26 cellular contexts compared by ENCODE assay signal in genomic region chr19:6098574-6098973, GRCh38. TPM values are rescaled to one million over a fixed set of nuclear protein-coding genes. Genes with fewer than 3 reads are reported as not detected.
DNase-seq lines count a peak whose midpoint lies in the region; ATAC-seq and TF ChIP-seq lines count a peak whose summit lies in the region.
"Had no signal": no experiment of that assay in that cellular context is flagged by ENCODE, and none has a peak within 500 bp of the region (broad histone marks: within the 10 kb centered on the region; RNA-seq: fewer than 3 reads in every experiment).

No MANE protein-coding gene starts in this region.

- H3K79me2 ChIP-seq in GM23248 (ENCODE audit: insufficient read depth) = peaks cover 57% of the 10 kb centered on the region

- H3K36me3 ChIP-seq in GM23248 (ENCODE audit: low read depth) = no peaks in the 10 kb centered on the region
- no peaks in the 10 kb centered on the region for H3K36me3 ChIP-seq in esophagus muscularis mucosa
- H3K36me3 ChIP-seq in subcutaneous abdominal adipose tissue (ENCODE audit: control insufficient read depth in 5 of 5, insufficient read depth in 5 of 5, low read length in 5 of 5) = no peaks in the 10 kb centered on the region
- no peaks in the 10 kb centered on the region for H3K36me3 ChIP-seq in Caco-2 (ENCODE audit: control insufficient read depth, insufficient read depth, low read length)

- no peak overlapping the region for H3K4me3 Mint-ChIP-seq in Caco-2 (ENCODE audit: unreplicated experiment)
- H3K4me3 Mint-ChIP-seq: activated CD4-positive, alpha-beta memory T cell treated with anti-CD3 and anti-CD28 coated beads, Interleukin-2, amount 10 ng/mL, durations not matched to agents 7 days and 5 days; activated T-cell treated with anti-CD3 and anti-CD28 coated beads, Interleukin-2, amount 50 U/mL, for 24 hours; CD4-positive, alpha-beta T cell; T-helper 17 cell had no signal

- peaks cover 35% of the 10 kb centered on the region for H3K4me1 ChIP-seq in GM23248 (ENCODE audit: insufficient read depth)
- H3K4me1 ChIP-seq in esophagus muscularis mucosa = peaks cover 45 to 92% (median 90%) of the 10 kb centered on the region in 4 donors
- peaks cover 10 to 44% (median 37%) of the 10 kb centered on the region in 5 donors for H3K4me1 ChIP-seq in subcutaneous abdominal adipose tissue (ENCODE audit: control insufficient read depth in 5 of 5, insufficient read depth in 5 of 5, low read length in 5 of 5)
- no peaks in the 10 kb centered on the region for H3K4me1 ChIP-seq in Caco-2

- ATAC-seq in HG03342 (IDR thresholded peaks at IDR 0.05; ENCODE audit: unreplicated experiment) (no peak), HG03139 (IDR thresholded peaks at IDR 0.05; ENCODE audit: unreplicated experiment) (no peak)
- ATAC-seq: body of pancreas, mucosa of descending colon, T-helper 17 cell had no signal

- H3K9me3 Mint-ChIP-seq in Caco-2 (ENCODE audit: unreplicated experiment) = no peaks in the 10 kb centered on the region
- H3K9me3 Mint-ChIP-seq: activated CD4-positive, alpha-beta memory T cell treated with anti-CD3 and anti-CD28 coated beads, Interleukin-2, amount 10 ng/mL, durations not matched to agents 7 days and 5 days had no signal

- WGBS in GM23248 (ENCODE audit: low coverage in 1 of 2, low lambda C conversion rate in 2 of 2, missing lambda C conversion rate in 2 of 2), 2 experiments = 29 to 35% methylated on average over 5 of the region's 5 CpGs
- 31% methylated on average over 5 of the region's 5 CpGs for WGBS in esophagus muscularis mucosa

- H4K20me1 ChIP-seq in GM23248 (ENCODE audit: insufficient read depth) = no peaks in the 10 kb centered on the region

- H3K4me1 Mint-ChIP-seq in Caco-2 (ENCODE audit: low read depth, unreplicated experiment) = no peaks in the 10 kb centered on the region

- TF ChIP-seq CTCF in esophagus muscularis mucosa (IDR thresholded peaks at IDR 0.05) (no peak), Caco-2 (IDR thresholded peaks at IDR 0.05; ENCODE audit: insufficient read depth in 1 of 2, low read depth in 1 of 2, low read length in 1 of 2, severe bottlenecking in 1 of 2, unreplicated experiment in 1 of 2) (no peak)

- in situ Hi-C loops in GM23248 (cut with MboI) = no loop called here

- intact Hi-C loops in esophagus muscularis mucosa (cut with DNase I) = no loop called here
- intact Hi-C loops in Caco-2 (cut with micrococcal nuclease; ENCODE audit: unreplicated experiment) = no loop called here

- H3K27ac ChIP-seq in GM23248 (peak overlapping the region; percentile 7; the same call in 1 of the 2 replicates), esophagus muscularis mucosa (replicated peaks in 1 of 4) (peak overlapping the region; percentile 89 to 96 (median 91)), subcutaneous abdominal adipose tissue (ENCODE audit: low read depth, low read length) (peak overlapping the region; percentile 94)
- H3K27ac ChIP-seq: body of pancreas had no signal

- H3K36me3 Mint-ChIP-seq in Caco-2 (ENCODE audit: insufficient read depth, unreplicated experiment) = peaks cover 2% of the 10 kb centered on the region

- peak overlapping the region; percentile 14; the same call in 1 of the 2 replicates for H3K9ac ChIP-seq in GM23248
- peak overlapping the region in 3 of 5 donors; percentile 31 to 70 (median 54) for H3K9ac ChIP-seq in subcutaneous abdominal adipose tissue (ENCODE audit: low read length in 5 of 5)

- peaks cover 22% of the 10 kb centered on the region for H3F3A ChIP-seq in GM23248 (ENCODE audit: insufficient read depth)

- CTCF ChIA-PET in Caco-2 (lab: Charles Lee) = interaction anchor here (0.9 to 1.1 kb wide), 2 partner anchors 42 to 295 kb away, joined by 3 read pairs; no protein-coding TSS in a partner anchor

- no peak overlapping the region for H3K27ac Mint-ChIP-seq in Caco-2 (ENCODE audit: unreplicated experiment)
- H3K27ac Mint-ChIP-seq: activated CD4-positive, alpha-beta memory T cell treated with anti-CD3 and anti-CD28 coated beads, Interleukin-2, amount 10 ng/mL, durations not matched to agents 7 days and 5 days; activated T-cell treated with anti-CD3 and anti-CD28 coated beads, Interleukin-2, amount 50 U/mL, for 24 hours; CD4-positive, alpha-beta T cell; T-helper 17 cell had no signal

- H3K4me2 ChIP-seq in GM23248 (ENCODE audit: unreplicated experiment) = no peak overlapping the region

- no peaks in the 10 kb centered on the region for H3K27me3 Mint-ChIP-seq in Caco-2 (ENCODE audit: insufficient read depth, unreplicated experiment)
- H3K27me3 Mint-ChIP-seq: activated CD4-positive, alpha-beta memory T cell treated with anti-CD3 and anti-CD28 coated beads, Interleukin-2, amount 10 ng/mL, durations not matched to agents 7 days and 5 days; activated T-cell treated with anti-CD3 and anti-CD28 coated beads, Interleukin-2, amount 50 U/mL, for 24 hours; CD4-positive, alpha-beta T cell; T-helper 17 cell had no signal

- no peak for TF ChIP-seq EP300 in esophagus muscularis mucosa (IDR thresholded peaks at IDR 0.05)

- H3K9me3 ChIP-seq in GM23248 (ENCODE audit: low read depth) (no peaks in the 10 kb centered on the region), esophagus muscularis mucosa (no peaks in the 10 kb centered on the region), subcutaneous abdominal adipose tissue (ENCODE audit: control insufficient read depth in 5 of 5, low read length in 5 of 5) (no peaks in the 10 kb centered on the region), Caco-2 (no peaks in the 10 kb centered on the region)
- H3K9me3 ChIP-seq: body of pancreas, mucosa of descending colon had no signal

- no TSS peak for BruUV-seq in Caco-2 (replicated peaks; lab: Mats Ljungman, UMichigan)

- H3K9me2 ChIP-seq in GM23248 (ENCODE audit: insufficient read depth) = no peaks in the 10 kb centered on the region

- TF ChIP-seq POLR2A in esophagus muscularis mucosa (IDR thresholded peaks at IDR 0.05; ENCODE audit: low read depth) (no peak), erythroblast (IDR thresholded peaks at IDR 0.05; ENCODE audit: low read length) (no peak)

- DNase-seq in GM23248 (peak; percentile 41), esophagus muscularis mucosa (ENCODE audit: extremely low spot score) (no peak), medulla oblongata (ENCODE audit: extremely low spot score) (peak; percentile 33), erythroblast (lab: John Stamatoyannopoulos, UW) (no peak), Caco-2 (no peak)
- DNase-seq: activated CD4-positive, alpha-beta memory T cell treated with anti-CD3 and anti-CD28 coated beads, Interleukin-2, amount 10 ng/mL, durations not matched to agents 7 days and 5 days; activated naive CD4-positive, alpha-beta T cell treated with anti-CD3 and anti-CD28 coated beads, Interleukin-2, amount 50 U/mL, for 16 hours; activated T-cell treated with anti-CD3 and anti-CD28 coated beads, Interleukin-2, amount 50 U/mL, for 24 hours; body of pancreas; CD4-positive, alpha-beta T cell; DMS79; mucosa of descending colon; NCI-H1417; OCI-M1; stimulated activated CD4-positive, alpha-beta T cell treated with anti-CD3 and anti-CD28 coated beads, Interleukin-2, amount 100 ng/mL, for 48 hours; T-helper 17 cell had no signal

- H3K27me3 ChIP-seq in GM23248 (replicated peaks; ENCODE audit: insufficient read depth) = no peaks in the 10 kb centered on the region
- no peaks in the 10 kb centered on the region for H3K27me3 ChIP-seq in esophagus muscularis mucosa
- no peaks in the 10 kb centered on the region for H3K27me3 ChIP-seq in subcutaneous abdominal adipose tissue (ENCODE audit: control insufficient read depth in 5 of 5, insufficient read depth in 4 of 5, low read length in 5 of 5)
- no peaks in the 10 kb centered on the region for H3K27me3 ChIP-seq in Caco-2 (replicated peaks; ENCODE audit: control insufficient read depth, insufficient read depth, low read length)
- H3K27me3 ChIP-seq: body of pancreas had no signal

- no peak overlapping the region for H3K4me3 ChIP-seq in GM23248
- H3K4me3 ChIP-seq in esophagus muscularis mucosa = no peak overlapping the region
- H3K4me3 ChIP-seq in subcutaneous abdominal adipose tissue (ENCODE audit: low read depth in 1 of 5, low read length in 5 of 5) = no peak overlapping the region
- H3K4me3 ChIP-seq in Caco-2 (ENCODE audit: low read depth, low read length) = no peak overlapping the region
- H3K4me3 ChIP-seq: body of pancreas, mucosa of descending colon had no signal

- POLR2A ChIA-PET in Caco-2 (lab: Charles Lee) = no interaction called here

- no peak overlapping the region for H2AFZ ChIP-seq in GM23248

RNA-seq across cellular contexts. Expression of gene RFX2, which starts 11.7 kb away (rescaled TPM):
- 10.2 and 13.1 TPM in 2 replicates for total RNA-seq in GM23248 (2014; rRNA removed; shearing (Covaris generic))
- polyA plus RNA-seq in GM23248 (2016; fragmentation: Nextera tagmentation; extraction: Ambion mirVana) = 11.3 and 11.7 TPM in 2 replicates
- total RNA-seq in esophagus muscularis mucosa (10 to 100 TPM; 25.5 to 49.9 (median 32.8) TPM), Caco-2 (2022) (9.3 and 10.2 TPM in 2 replicates)

RNA-seq across cellular contexts. Expression of gene ACSBG2, which starts 36.9 kb away (rescaled TPM):
- not detected in 2 replicates for total RNA-seq in GM23248 (2014; rRNA removed; shearing (Covaris generic))
- polyA plus RNA-seq in GM23248 (2016; fragmentation: Nextera tagmentation; extraction: Ambion mirVana) = not detected in 2 replicates
- total RNA-seq in esophagus muscularis mucosa (under 1 TPM; 0.42 to 0.86 (median 0.60) TPM), Caco-2 (2022) (not detected in 2 replicates)
- total RNA-seq: body of pancreas; CD4-positive, alpha-beta T cell; dermis microvascular lymphatic vessel endothelial cell; epithelial cell of proximal tubule; HT1080; LHCN-M2; mucosa of descending colon; omental fat pad; skeletal muscle tissue; T-helper 17 cell had no signal
- polyA plus RNA-seq: AG04450 had no signal

Comparison
In these comparisons a context has a peak if more than half of its experiments do, and no peak if none do; other contexts are left out.
1. DNase-seq: peak in GM23248 (single experiment) and medulla oblongata (single experiment); none in esophagus muscularis mucosa (single experiment), erythroblast (0 of 2) and Caco-2 (0 of 2).
2. H3K27ac ChIP-seq: peak in every context shown above with its lines; median percentile 94 in subcutaneous abdominal adipose tissue; 91 in esophagus muscularis mucosa; 7 in GM23248.